8 cellular contexts compared by ENCODE assay signal in the genomic region with DNA sequence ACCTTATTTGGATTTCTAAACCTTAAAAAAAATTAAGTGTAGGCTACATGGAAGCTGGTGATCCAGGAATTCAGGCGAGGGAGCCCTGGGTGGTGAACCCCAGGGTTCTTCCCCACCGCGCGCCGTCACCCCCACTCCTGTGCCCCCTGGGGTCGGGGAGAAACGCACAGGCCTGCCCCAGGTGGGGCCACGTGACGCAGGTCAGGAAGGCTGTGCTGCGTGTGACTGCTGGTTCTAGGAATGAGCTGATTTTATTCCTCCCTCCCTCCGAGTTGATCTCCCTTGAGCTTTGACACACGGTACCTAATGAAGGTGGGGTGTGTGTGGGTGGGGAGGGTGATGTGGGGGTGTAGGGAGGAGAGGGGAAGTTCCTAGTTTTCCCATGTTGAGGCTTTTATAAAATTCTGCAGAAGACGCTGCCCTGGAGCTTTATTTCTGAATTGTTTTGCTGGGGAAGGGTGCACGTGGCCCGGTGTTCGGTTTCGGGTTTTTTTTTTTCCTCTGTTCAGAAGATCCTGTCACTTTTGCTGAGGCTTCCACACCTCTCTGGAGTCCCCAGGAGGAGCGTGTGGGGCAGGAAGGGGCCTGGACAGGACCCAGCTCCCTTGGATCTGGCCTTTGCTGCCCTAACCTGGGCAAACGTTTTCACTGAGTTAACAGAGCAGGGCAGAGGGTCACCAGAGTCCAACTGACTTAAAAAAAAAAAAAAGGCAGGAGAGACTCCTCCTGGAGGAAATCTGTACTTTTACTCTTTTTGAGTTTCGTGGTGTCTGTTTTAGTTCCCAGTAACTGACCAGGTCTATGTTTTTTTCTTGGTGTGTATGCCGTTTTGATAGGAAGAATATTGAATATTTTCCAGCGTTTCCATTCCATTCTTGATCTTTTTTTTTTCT. TPM values are rescaled to one million over a fixed set of nuclear protein-coding genes. Genes with fewer than 3 reads are reported as not detected.
A peak's percentile ranks its signal among the peaks of the same experiment; 100 is the strongest.
DNase-seq lines count a peak whose midpoint lies in the region; ATAC-seq and TF ChIP-seq lines count a peak whose summit lies in the region.

No MANE protein-coding gene starts in this region.

- DNase-seq in NCI-H345 (lab: John Stamatoyannopoulos, UW) (peak; percentile 27), NCI-H345 treated with DMSO at 0.1 percent for 48 hours (lab: John Stamatoyannopoulos, UW; ENCODE audit: unreplicated experiment) (no peak), MG63 (peak; percentile 34), fibroblast of pulmonary artery (ENCODE audit: low read depth) (peak; percentile 32), progenitor cell of endocrine pancreas (ENCODE audit: low spot score, unreplicated experiment) (no peak), NCI-H1092 (lab: John Stamatoyannopoulos, UW) (no peak)
- peak; percentile 76 for DNase-seq in activated CD8-positive, alpha-beta memory T cell treated with anti-CD3 and anti-CD28 coated beads, Interleukin-2, amount 50 U/mL, for 48 hours

- TF ChIP-seq CTCF in fibroblast of pulmonary artery (IDR thresholded peaks at IDR 0.05; ENCODE audit: low read length, missing control alignments) (peak; percentile 10), progenitor cell of endocrine pancreas (IDR thresholded peaks at IDR 0.05; ENCODE audit: unreplicated experiment) (no peak)

- H3K27ac Mint-ChIP-seq in progenitor cell of endocrine pancreas, result peak overlapping the region; percentile 96

- H3K36me3 ChIP-seq in MG63, result no peaks in the 10 kb centered on the region

- no peaks in the 10 kb centered on the region for H3K27me3 ChIP-seq in MG63

- no peaks in the 10 kb centered on the region for H3K36me3 Mint-ChIP-seq in progenitor cell of endocrine pancreas (ENCODE audit: insufficient read depth)

- H3K9me3 Mint-ChIP-seq in progenitor cell of endocrine pancreas (ENCODE audit: low read depth), result no peaks in the 10 kb centered on the region

- H3K4me1 Mint-ChIP-seq in progenitor cell of endocrine pancreas (ENCODE audit: low read depth), result peaks cover 54% of the 10 kb centered on the region

- no peak for ATAC-seq in HG03139 (IDR thresholded peaks at IDR 0.05; ENCODE audit: unreplicated experiment)

- no peaks in the 10 kb centered on the region for H3K27me3 Mint-ChIP-seq in progenitor cell of endocrine pancreas

- peak overlapping the region; percentile 77 for H3K4me3 ChIP-seq in MG63
- H3K4me3 ChIP-seq in fibroblast of pulmonary artery (replicated peaks; ENCODE audit: low read depth, low read length), result peak overlapping the region; percentile 75

- H3K4me3 Mint-ChIP-seq in progenitor cell of endocrine pancreas (ENCODE audit: low read depth), result peak overlapping the region; percentile 81

- H3K9me3 ChIP-seq in MG63, result no peaks in the 10 kb centered on the region

RNA-seq across cellular contexts. Expression of a gene that starts 55.8 kb away (rescaled TPM):
- 9.3 and 19.1 TPM in 2 replicates for total RNA-seq in MG63 (2014; rRNA removed; shearing (Covaris generic); ENCODE audit: low replicate concordance)
- total RNA-seq in progenitor cell of endocrine pancreas, result 136 and 143 TPM in 2 replicates

Comparison
In these comparisons a context has a peak if more than half of its experiments do, and no peak if none do; other contexts are left out.
1. DNase-seq: peak in NCI-H345 (single experiment), MG63 (single experiment), activated CD8-positive, alpha-beta memory T cell treated with anti-CD3 and anti-CD28 coated beads, Interleukin-2, amount 50 U/mL, for 48 hours (single experiment) and fibroblast of pulmonary artery (single experiment); none in NCI-H345 treated with DMSO at 0.1 percent for 48 hours (single experiment), progenitor cell of endocrine pancreas (single experiment) and NCI-H1092 (single experiment).